ENCODE assay signal across 15 cellular contexts in the genomic region with DNA sequence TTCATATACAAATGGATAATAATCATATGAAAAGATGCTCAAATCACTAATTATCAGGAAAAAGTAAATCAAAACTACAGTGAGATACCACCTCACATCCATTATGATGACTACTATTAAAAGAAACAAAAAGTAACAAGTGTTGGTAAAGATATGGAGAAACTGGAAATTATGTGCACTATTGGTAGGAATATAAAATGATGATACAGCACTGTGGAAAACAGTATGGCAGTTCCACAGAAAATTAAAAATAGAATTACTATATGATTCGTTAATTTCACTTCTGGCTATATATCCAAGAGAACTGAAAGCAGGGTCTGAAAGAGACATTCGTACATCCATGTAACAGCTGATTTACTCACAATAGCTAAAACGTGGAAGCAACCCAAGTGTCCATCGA. TPM values are rescaled to one million over a fixed set of nuclear protein-coding genes. Genes with fewer than 3 reads are reported as not detected.
DNase-seq lines count a peak whose midpoint lies in the region; ATAC-seq and TF ChIP-seq lines count a peak whose summit lies in the region.
"Had no signal": no experiment of that assay in that cellular context is flagged by ENCODE, and none has a peak within 500 bp of the region (broad histone marks: within the 10 kb centered on the region; RNA-seq: fewer than 3 reads in every experiment).

No MANE protein-coding gene starts in this region.

- H3K27ac Mint-ChIP-seq in activated T-cell treated with anti-CD3 and anti-CD28 coated beads, Interleukin-2, amount 50 U/mL, for 72 hours, result peak overlapping the region; percentile 43
- peak overlapping the region; percentile 68 for H3K27ac Mint-ChIP-seq in CD4-positive, CD25-positive, alpha-beta regulatory T cell
- H3K27ac Mint-ChIP-seq in central memory CD8-positive, alpha-beta T cell (ENCODE audit: low read depth), result peak overlapping the region; percentile 89

- in situ Hi-C loops in HAP-1 (cut with MboI; ENCODE audit: low sequenced_read_pairs), result no loop called here

- no peak for ATAC-seq in activated T-cell treated with anti-CD3 and anti-CD28 coated beads, Interleukin-2, amount 50 U/mL, for 72 hours (replicated peaks in 1 of 2)
- ATAC-seq in CD4-positive, CD25-positive, alpha-beta regulatory T cell (ENCODE audit: low read depth in 2 of 2), result no peak
- ATAC-seq in central memory CD8-positive, alpha-beta T cell (replicated peaks; ENCODE audit: extremely low read depth, poor library complexity, severe bottlenecking), result no peak
- ATAC-seq: PC-3 had no signal

- H3K9me2 ChIP-seq in Karpas-422 (replicated peaks; ENCODE audit: insufficient read depth, low read length), result no peaks in the 10 kb centered on the region

- no peaks in the 10 kb centered on the region for H3K9me3 ChIP-seq in CD4-positive, CD25-positive, alpha-beta regulatory T cell (ENCODE audit: control insufficient read depth in 2 of 2, low read length in 2 of 2)
- H3K9me3 ChIP-seq in Karpas-422 (ENCODE audit: low read length) (no peaks in the 10 kb centered on the region), right atrium auricular region (no peaks in the 10 kb centered on the region), HAP-1 (0 out of 2 replicates have a peak, but pooled peaks cover 3% of the 10 kb centered on the region)

- TF ChIP-seq CTCF in right atrium auricular region (IDR thresholded peaks at IDR 0.05), result no peak

- DNase-seq in activated T-cell treated with anti-CD3 and anti-CD28 coated beads, Interleukin-2, amount 50 U/mL, for 72 hours, result no peak
- no peak for DNase-seq in activated T-cell treated with anti-CD3 and anti-CD28 coated beads, Interleukin-2, amount 50 U/mL, for 48 hours
- no peak for DNase-seq in CD4-positive, CD25-positive, alpha-beta regulatory T cell
- DNase-seq in Karpas-422 (no peak), right atrium auricular region (ENCODE audit: low spot score) (no peak), HAP-1 (ENCODE audit: low spot score in 2 of 2) (no peak), AG08395 (ENCODE audit: low spot score) (no peak)
- no peak for DNase-seq in central memory CD8-positive, alpha-beta T cell (ENCODE audit: low spot score in 2 of 2)
- DNase-seq: ACHN, Calu3, DMS53, NCI-H1930, NCI-H446 treated with DMSO at 0.1 percent for 48 hours, PC-3 had no signal

- H3K4me1 ChIP-seq in CD4-positive, CD25-positive, alpha-beta regulatory T cell (ENCODE audit: control insufficient read depth, insufficient read depth, low read length, poor library complexity, severe bottlenecking), result peaks cover 17% of the 10 kb centered on the region
- H3K4me1 ChIP-seq in Karpas-422 (ENCODE audit: low read length) (peaks cover 90% of the 10 kb centered on the region), right atrium auricular region (no peaks in the 10 kb centered on the region), HAP-1 (no peaks in the 10 kb centered on the region)

- H3K36me3 Mint-ChIP-seq in activated T-cell treated with anti-CD3 and anti-CD28 coated beads, Interleukin-2, amount 50 U/mL, for 72 hours (ENCODE audit: insufficient read depth in 2 of 2), result no peaks in the 10 kb centered on the region
- H3K36me3 Mint-ChIP-seq in CD4-positive, CD25-positive, alpha-beta regulatory T cell, result no peaks in the 10 kb centered on the region
- peaks cover 1% of the 10 kb centered on the region for H3K36me3 Mint-ChIP-seq in central memory CD8-positive, alpha-beta T cell (ENCODE audit: insufficient read depth)

- no peaks in the 10 kb centered on the region for H3K27me3 Mint-ChIP-seq in activated T-cell treated with anti-CD3 and anti-CD28 coated beads, Interleukin-2, amount 50 U/mL, for 72 hours (ENCODE audit: low read depth)
- H3K27me3 Mint-ChIP-seq in CD4-positive, CD25-positive, alpha-beta regulatory T cell, result no peaks in the 10 kb centered on the region
- H3K27me3 Mint-ChIP-seq in central memory CD8-positive, alpha-beta T cell, result no peaks in the 10 kb centered on the region

- H3K4me1 Mint-ChIP-seq in activated T-cell treated with anti-CD3 and anti-CD28 coated beads, Interleukin-2, amount 50 U/mL, for 72 hours (ENCODE audit: low read depth), result peaks cover 25% of the 10 kb centered on the region
- H3K4me1 Mint-ChIP-seq in CD4-positive, CD25-positive, alpha-beta regulatory T cell, result peaks cover 26 to 71% (median 38%) of the 10 kb centered on the region in 4 donors
- peaks cover 16% of the 10 kb centered on the region for H3K4me1 Mint-ChIP-seq in central memory CD8-positive, alpha-beta T cell

- H3K36me3 ChIP-seq in CD4-positive, CD25-positive, alpha-beta regulatory T cell (ENCODE audit: control insufficient read depth, insufficient read depth, low read length), result no peaks in the 10 kb centered on the region
- H3K36me3 ChIP-seq in Karpas-422 (ENCODE audit: insufficient read depth, low read length) (no peaks in the 10 kb centered on the region), right atrium auricular region (no peaks in the 10 kb centered on the region), HAP-1 (replicated peaks) (no peaks in the 10 kb centered on the region)

- peak overlapping the region; percentile 56 for H3K4me2 ChIP-seq in Karpas-422 (ENCODE audit: low read depth, low read length, poor library complexity, severe bottlenecking)

- peak overlapping the region; percentile 36 for H3K9ac ChIP-seq in Karpas-422 (ENCODE audit: low read length)

- H4K20me1 ChIP-seq in Karpas-422 (ENCODE audit: insufficient read depth, low read depth, low read length), result no peaks in the 10 kb centered on the region

- H3K4me3 ChIP-seq in CD4-positive, CD25-positive, alpha-beta regulatory T cell (ENCODE audit: low read depth, low read length), result peak overlapping the region; percentile 80
- H3K4me3 ChIP-seq in Karpas-422 (ENCODE audit: low read length), result peak overlapping the region; percentile 9
- no peak overlapping the region for H3K4me3 ChIP-seq in right atrium auricular region
- H3K4me3 ChIP-seq in HAP-1, result no peak overlapping the region

- no peaks in the 10 kb centered on the region for H3K27me3 ChIP-seq in CD4-positive, CD25-positive, alpha-beta regulatory T cell (ENCODE audit: control insufficient read depth, insufficient read depth, low read length)
- H3K27me3 ChIP-seq in Karpas-422 (ENCODE audit: low read length) (no peaks in the 10 kb centered on the region), right atrium auricular region (no peaks in the 10 kb centered on the region), HAP-1 (ENCODE audit: low read depth) (no peaks in the 10 kb centered on the region)

- peak overlapping the region; percentile 83 for H2AFZ ChIP-seq in Karpas-422 (ENCODE audit: low read length)

- H3K4me3 Mint-ChIP-seq in activated T-cell treated with anti-CD3 and anti-CD28 coated beads, Interleukin-2, amount 50 U/mL, for 72 hours, result peak overlapping the region; percentile 19 to 25
- peak overlapping the region; percentile 56 to 92 (median 64) for H3K4me3 Mint-ChIP-seq in CD4-positive, CD25-positive, alpha-beta regulatory T cell
- peak overlapping the region; percentile 46 for H3K4me3 Mint-ChIP-seq in central memory CD8-positive, alpha-beta T cell

- H3K79me2 ChIP-seq in Karpas-422 (ENCODE audit: low read length), result no peaks in the 10 kb centered on the region

- H3K27ac ChIP-seq in CD4-positive, CD25-positive, alpha-beta regulatory T cell (ENCODE audit: insufficient read depth, low read length, poor library complexity, severe bottlenecking), result no peak overlapping the region
- H3K27ac ChIP-seq in Karpas-422 (ENCODE audit: low read length), result peak overlapping the region; percentile 98
- H3K27ac ChIP-seq in right atrium auricular region, result no peak overlapping the region
- H3K27ac ChIP-seq: RWPE1 had no signal

- H3K9me3 Mint-ChIP-seq in activated T-cell treated with anti-CD3 and anti-CD28 coated beads, Interleukin-2, amount 50 U/mL, for 72 hours, result peaks cover 0 to 3% of the 10 kb centered on the region in 2 donors
- H3K9me3 Mint-ChIP-seq in CD4-positive, CD25-positive, alpha-beta regulatory T cell, result peaks cover 0 to 3% (median 0%) of the 10 kb centered on the region in 7 donors
- no peaks in the 10 kb centered on the region for H3K9me3 Mint-ChIP-seq in central memory CD8-positive, alpha-beta T cell

RNA-seq across cellular contexts. Expression of gene ATP1A1, which starts 21.1 kb away (rescaled TPM):
- 100 to 1,000 TPM; 177 to 206 TPM for total RNA-seq in activated T-cell treated with anti-CD3 and anti-CD28 coated beads, Interleukin-2, amount 50 U/mL, for 72 hours
- 228 TPM for total RNA-seq in CD4-positive, CD25-positive, alpha-beta regulatory T cell
- 10 to 100 TPM; 52.4 to 63.8 (median 58.8) TPM for polyA plus RNA-seq in CD4-positive, CD25-positive, alpha-beta regulatory T cell
- 931 and 967 TPM in 2 replicates for total RNA-seq in Karpas-422 (2014; rRNA removed; shearing (Covaris generic); ENCODE audit: low replicate concordance)
- 100 to 1,000 TPM; 148 to 256 TPM for total RNA-seq in right atrium auricular region

Comparison
In these comparisons a context has a peak if more than half of its experiments do, and no peak if none do; other contexts are left out.
1. H3K4me3 ChIP-seq: peak in CD4-positive, CD25-positive, alpha-beta regulatory T cell (single experiment) and Karpas-422 (single experiment); none in right atrium auricular region (0 of 2) and HAP-1 (single experiment).
2. Peak in every context shown above with its lines, with median percentiles within 50 percentile points of each other: H3K27ac Mint-ChIP-seq and H3K4me3 Mint-ChIP-seq.